Comparison of ENCODE assay signal across 17 cellular contexts in genomic region chr3:190734490-190734889, GRCh38.
"Had no signal": no experiment of that assay in that cellular context is flagged by ENCODE, and none has a peak within 500 bp of the region (broad histone marks: within the 10 kb centered on the region; RNA-seq: fewer than 3 reads in every experiment).

No MANE protein-coding gene starts in this region.

- H3K4me1 ChIP-seq: heart left ventricle, parathyroid adenoma, prostate gland, right lobe of liver, tibial nerve, upper lobe of right lung, vagina had no signal

- H3K27me3 ChIP-seq: heart left ventricle, right lobe of liver, tibial nerve, upper lobe of right lung, vagina had no signal

- H3K36me3 ChIP-seq: heart left ventricle, prostate gland, right lobe of liver, tibial nerve, upper lobe of right lung, vagina had no signal

- DNase-seq: effector memory CD4-positive, alpha-beta T cell; heart left ventricle; hippocampal formation; left colon; left ventricle myocardium superior; naive thymus-derived CD4-positive, alpha-beta T cell; nephron progenitor cell; right lobe of liver; stimulated activated CD4-positive, alpha-beta T cell treated with anti-CD3 and anti-CD28 coated beads, Interleukin-4, amount 100 ng/mL, for 24 hours; upper lobe of right lung had no signal

- H3K27ac ChIP-seq: heart left ventricle, parathyroid adenoma, prostate gland, right lobe of liver, tibial nerve, upper lobe of right lung, vagina had no signal

- H3K9me3 ChIP-seq: heart left ventricle, prostate gland, right lobe of liver, tibial nerve, upper lobe of right lung, vagina had no signal

- ATAC-seq: esophagus mucosa; heart left ventricle; left colon; left ventricle myocardium superior; naive thymus-derived CD4-positive, alpha-beta T cell; right lobe of liver; stimulated activated memory B cell treated with anti-CD40 and anti-IgM and Interleukin-4, amounts not matched to agents 10 μg/mL and 1 μg/mL and 100 μg/mL, for 72 hours; upper lobe of right lung had no signal

- H3K4me3 ChIP-seq: heart left ventricle, lung, prostate gland, right lobe of liver, tibial nerve, upper lobe of right lung, vagina had no signal
